In genomic region chr11:47923667-47924066, GRCh38 we compare ENCODE assay signal across 10 cellular contexts. TPM values are rescaled to one million over a fixed set of nuclear protein-coding genes. Genes with fewer than 3 reads are reported as not detected.
DNase-seq lines count a peak whose midpoint lies in the region; ATAC-seq and TF ChIP-seq lines count a peak whose summit lies in the region.
"Had no signal": no experiment of that assay in that cellular context is flagged by ENCODE, and none has a peak within 500 bp of the region (broad histone marks: within the 10 kb centered on the region; RNA-seq: fewer than 3 reads in every experiment).

No MANE protein-coding gene starts in this region.

- no peak overlapping the region for H3K9ac ChIP-seq in stomach smooth muscle (ENCODE audit: low read length in 2 of 2)

- peak overlapping the region; percentile 87 for H3K27ac Mint-ChIP-seq in HFFc6
- H3K27ac Mint-ChIP-seq: T-helper 2 cell treated with Interferon-gamma antibody and Interleukin-4, amounts not matched to agents 5 μg/mL and 100 μg/mL, for 36 hours had no signal

- no peaks in the 10 kb centered on the region for H3K36me3 ChIP-seq in left lung
- no peaks in the 10 kb centered on the region for H3K36me3 ChIP-seq in stomach smooth muscle (ENCODE audit: control insufficient read depth in 2 of 2, insufficient read depth in 2 of 2, low read length in 2 of 2)

- H3K4me3 Mint-ChIP-seq in HFFc6 = peak overlapping the region; percentile 64; the same call in 1 of the 2 replicates
- H3K4me3 Mint-ChIP-seq: T-helper 2 cell treated with Interferon-gamma antibody and Interleukin-4, amounts not matched to agents 5 μg/mL and 100 μg/mL, for 36 hours had no signal

- H3K9me3 ChIP-seq in left lung = no peaks in the 10 kb centered on the region
- no peaks in the 10 kb centered on the region for H3K9me3 ChIP-seq in stomach smooth muscle (ENCODE audit: control insufficient read depth in 2 of 2, low read length in 2 of 2)

- intact Hi-C loops in left lung (cut with DNase I) = no loop called here

- ATAC-seq in left lung (peak; percentile 67), GM18517 (IDR thresholded peaks at IDR 0.05; ENCODE audit: unreplicated experiment) (no peak), HG02763 (IDR thresholded peaks at IDR 0.05; ENCODE audit: unreplicated experiment) (no peak)

- no peak overlapping the region for H3K4me3 ChIP-seq in left lung
- no peak overlapping the region for H3K4me3 ChIP-seq in stomach smooth muscle (ENCODE audit: low read length in 2 of 2)

- peaks cover 11 to 27% of the 10 kb centered on the region in 2 donors for H3K4me1 ChIP-seq in left lung
- H3K4me1 ChIP-seq in stomach smooth muscle (ENCODE audit: control insufficient read depth, insufficient read depth, low read length) = peaks cover 13% of the 10 kb centered on the region

- H3K36me3 Mint-ChIP-seq in HFFc6 (ENCODE audit: low read depth) = no peaks in the 10 kb centered on the region

- peak; percentile 46 for DNase-seq in HFFc6
- DNase-seq in astrocyte of the hippocampus (ENCODE audit: low read depth, low spot score) = peak; percentile 39
- DNase-seq in left lung = peak in 1 of 2 donors; percentile 45
- no peak for DNase-seq in cortex of kidney (lab: John Stamatoyannopoulos, UW)
- DNase-seq: foreskin melanocyte; NK-92 treated with Interleukin-12 subunit alpha and Interleukin-12 subunit beta, amount 100 ng/mL, for 24 hours had no signal

- H3K27me3 Mint-ChIP-seq in HFFc6 (ENCODE audit: insufficient read depth) = peaks cover 6% of the 10 kb centered on the region

- TF ChIP-seq CTCF in HFFc6 (IDR thresholded peaks at IDR 0.05) = no peak
- no peak for TF ChIP-seq CTCF in left lung (IDR thresholded peaks at IDR 0.05)

- H3K27me3 ChIP-seq in left lung (no peaks in the 10 kb centered on the region), stomach smooth muscle (ENCODE audit: control insufficient read depth in 1 of 2, insufficient read depth in 2 of 2, low read length in 2 of 2) (no peaks in the 10 kb centered on the region)

- peaks cover 36% of the 10 kb centered on the region for H3K4me1 Mint-ChIP-seq in HFFc6 (ENCODE audit: low read depth)

- H3K27ac ChIP-seq in left lung (peak overlapping the region; percentile 20 to 60), stomach smooth muscle (ENCODE audit: low read length) (peak overlapping the region; percentile 37)

- H3K9me3 Mint-ChIP-seq in HFFc6 = no peaks in the 10 kb centered on the region
- H3K9me3 Mint-ChIP-seq: T-helper 2 cell treated with Interferon-gamma antibody and Interleukin-4, amounts not matched to agents 5 μg/mL and 100 μg/mL, for 36 hours had no signal

RNA-seq across cellular contexts. Expression of gene PTPRJ, which starts 56.7 kb away (rescaled TPM):
- 10 to 100 TPM; 15.7 to 20.8 (median 19.2) TPM for total RNA-seq in HFFc6 (2021; fragmentation: NEBNext Ultra II Directional; extraction: Animal tissue kit (Norgen Biotek cat#: 25700))
- total RNA-seq in left lung = 10 to 100 TPM; 42.2 to 63.5 TPM
